Comparison of ENCODE assay signal across 8 cellular contexts in the genomic region with DNA sequence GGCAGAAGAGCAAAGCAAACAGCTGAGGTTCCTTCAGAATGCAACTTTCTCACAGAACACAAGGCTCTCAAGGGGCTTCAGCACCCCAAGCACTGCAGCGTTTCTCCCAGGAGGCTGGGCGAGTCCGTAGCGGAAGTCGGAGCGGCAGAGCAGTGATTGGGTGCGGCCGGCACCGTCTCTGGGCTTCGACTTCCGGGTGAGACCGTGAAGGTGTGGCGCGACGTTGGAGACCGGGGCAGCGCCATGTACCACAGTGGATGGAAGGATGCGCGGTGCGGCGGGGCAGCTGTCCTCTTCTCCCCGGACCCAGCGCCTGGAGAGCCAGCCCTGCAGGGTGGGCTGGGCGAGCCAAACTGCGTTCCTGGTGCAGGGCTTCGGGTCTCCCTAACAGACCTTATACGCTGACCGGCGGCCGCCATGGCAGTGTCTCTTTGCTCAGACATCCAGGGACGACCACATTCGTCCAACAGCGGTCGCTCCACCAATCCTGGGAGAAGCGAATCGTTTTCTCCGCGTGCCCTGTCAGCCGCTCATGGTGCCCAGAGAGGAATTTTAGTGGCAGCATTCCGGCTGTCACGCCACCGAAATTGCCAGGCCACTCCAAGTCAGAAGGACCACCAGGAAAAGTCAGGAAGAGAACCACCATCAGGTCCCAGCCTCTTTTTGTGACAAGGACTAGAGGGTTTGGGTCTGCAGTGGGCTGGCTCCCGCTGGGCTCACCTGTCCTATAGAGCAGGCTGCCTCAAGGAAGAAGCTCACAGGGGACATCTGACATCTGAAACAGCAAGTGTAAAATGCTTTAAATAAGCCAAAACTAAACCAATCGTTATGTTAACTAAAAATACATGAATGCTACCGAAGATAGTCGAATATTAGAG. TPM values are rescaled to one million over a fixed set of nuclear protein-coding genes. Genes with fewer than 3 reads are reported as not detected.
DNase-seq lines count a peak whose midpoint lies in the region; ATAC-seq and TF ChIP-seq lines count a peak whose summit lies in the region.

No MANE protein-coding gene starts in this region.

- H3K4me3 ChIP-seq in AG09309 (ENCODE audit: control insufficient read depth, low read depth, low read length) (peak overlapping the region; percentile 73), Peyer's patch (peak overlapping the region; percentile 59 to 71 (median 68)), gastroesophageal sphincter (peak overlapping the region; percentile 67 to 72), suprapubic skin (peak overlapping the region; percentile 60)

- H3K27me3 ChIP-seq in Peyer's patch (no peaks in the 10 kb centered on the region), gastroesophageal sphincter (peaks cover 9% of the 10 kb centered on the region), suprapubic skin (no peaks in the 10 kb centered on the region)

- H3K4me1 ChIP-seq in Peyer's patch (peaks cover 0 to 5% (median 0%) of the 10 kb centered on the region in 4 donors), gastroesophageal sphincter (peaks cover 0 to 20% (median 0%) of the 10 kb centered on the region in 3 donors), suprapubic skin (peaks cover 6% of the 10 kb centered on the region)

- TF ChIP-seq POLR2A in GM19193 (IDR thresholded peaks at IDR 0.05; ENCODE audit: extremely low read depth, insufficient read depth, insufficient read length) (peak; percentile 83), Peyer's patch (IDR thresholded peaks at IDR 0.05) (no peak), gastroesophageal sphincter (IDR thresholded peaks at IDR 0.05) (peak in 1 of 2 donors; percentile 8), suprapubic skin (IDR thresholded peaks at IDR 0.05) (no peak)

- 17 to 73% methylated on average over 2 to 7 of the region's 46 CpGs for WGBS in gastroesophageal sphincter (ENCODE audit: low coverage in 1 of 2), 2 donors
- WGBS in suprapubic skin, result 16% methylated on average over 13 of the region's 46 CpGs

- H3K36me3 ChIP-seq in Peyer's patch (no peaks in the 10 kb centered on the region), gastroesophageal sphincter (no peaks in the 10 kb centered on the region), suprapubic skin (no peaks in the 10 kb centered on the region)

- peak; percentile 100 for ATAC-seq in HG03439 (IDR thresholded peaks at IDR 0.05; ENCODE audit: unreplicated experiment)
- ATAC-seq in gastroesophageal sphincter, result peak; percentile 75
- peak; percentile 97 for ATAC-seq in omental fat pad (ENCODE audit: low FRiP score)

- no peak for TF ChIP-seq EP300 in gastroesophageal sphincter (IDR thresholded peaks at IDR 0.05)
- no peak for TF ChIP-seq EP300 in suprapubic skin (IDR thresholded peaks at IDR 0.05)

- DNase-seq in AG09309 (ENCODE audit: low read depth) (no peak), Peyer's patch (peak; percentile 80 to 87 (median 81)), omental fat pad (ENCODE audit: low spot score) (peak; percentile 45), suprapubic skin (ENCODE audit: low spot score in 2 of 2) (peak; percentile 68 to 87)
- DNase-seq in activated gamma-delta T cell treated with anti-CD3 and anti-CD28 coated beads, Interleukin-2, amount 50 U/mL, for 16 hours (ENCODE audit: low read depth), result peak; percentile 61

- peak overlapping the region in 1 of 4 donors; percentile 53 for H3K27ac ChIP-seq in Peyer's patch
- peak overlapping the region in 2 of 4 donors; percentile 22 to 55 for H3K27ac ChIP-seq in gastroesophageal sphincter
- H3K27ac ChIP-seq in suprapubic skin, result no peak overlapping the region

- TF ChIP-seq CTCF in AG09309 (IDR thresholded peaks at IDR 0.05; ENCODE audit: control insufficient read depth, insufficient read depth, low read depth, low read length, missing control alignments) (no peak), Peyer's patch (IDR thresholded peaks at IDR 0.05) (no peak), gastroesophageal sphincter (IDR thresholded peaks at IDR 0.05) (peak in 1 of 4 experiments; percentile 29), omental fat pad (IDR thresholded peaks at IDR 0.05) (no peak), suprapubic skin (IDR thresholded peaks at IDR 0.05) (no peak)

- H3K9me3 ChIP-seq in Peyer's patch, result no peaks in the 10 kb centered on the region
- H3K9me3 ChIP-seq in gastroesophageal sphincter, result no peaks in the 10 kb centered on the region
- H3K9me3 ChIP-seq in suprapubic skin, result no peaks in the 10 kb centered on the region

RNA-seq across cellular contexts. Expression of a gene that starts 20.5 kb away (rescaled TPM):
- total RNA-seq in Peyer's patch (1 to 10 TPM in 1 of 4 donors, under 1 TPM in 1, not detected in 2; 0.53 to 1.7 TPM), gastroesophageal sphincter (under 1 TPM in 3 of 4 donors, not detected in 1; 0.19 to 0.99 (median 0.94) TPM), omental fat pad (1 to 10 TPM in 1 of 4 donors, under 1 TPM in 2, not detected in 1; 0.93 to 1.4 (median 0.94) TPM), suprapubic skin (not detected)
